In genomic region chr3:134333522-134334181, GRCh38 we compare ENCODE assay signal across 1 cellular context.
TF ChIP-seq lines count a peak whose summit lies in the region.

No MANE protein-coding gene starts in this region.

TF ChIP-seq in H1, 55 proteins besides CTCF, POLR2A, EP300 and RAD21:
- TF ChIP-seq SIRT6 (IDR thresholded peaks at IDR 0.05; ENCODE audit: low read length) (no peak), TEAD4 (IDR thresholded peaks at IDR 0.05; ENCODE audit: low read depth, low read length) (0 out of 2 replicates have a peak, but pooled peaks have one; percentile 7), CTBP2 (IDR thresholded peaks at IDR 0.05; ENCODE audit: borderline replicate concordance, insufficient read depth, insufficient read length, low read length) (no peak)
